In the genomic region with DNA sequence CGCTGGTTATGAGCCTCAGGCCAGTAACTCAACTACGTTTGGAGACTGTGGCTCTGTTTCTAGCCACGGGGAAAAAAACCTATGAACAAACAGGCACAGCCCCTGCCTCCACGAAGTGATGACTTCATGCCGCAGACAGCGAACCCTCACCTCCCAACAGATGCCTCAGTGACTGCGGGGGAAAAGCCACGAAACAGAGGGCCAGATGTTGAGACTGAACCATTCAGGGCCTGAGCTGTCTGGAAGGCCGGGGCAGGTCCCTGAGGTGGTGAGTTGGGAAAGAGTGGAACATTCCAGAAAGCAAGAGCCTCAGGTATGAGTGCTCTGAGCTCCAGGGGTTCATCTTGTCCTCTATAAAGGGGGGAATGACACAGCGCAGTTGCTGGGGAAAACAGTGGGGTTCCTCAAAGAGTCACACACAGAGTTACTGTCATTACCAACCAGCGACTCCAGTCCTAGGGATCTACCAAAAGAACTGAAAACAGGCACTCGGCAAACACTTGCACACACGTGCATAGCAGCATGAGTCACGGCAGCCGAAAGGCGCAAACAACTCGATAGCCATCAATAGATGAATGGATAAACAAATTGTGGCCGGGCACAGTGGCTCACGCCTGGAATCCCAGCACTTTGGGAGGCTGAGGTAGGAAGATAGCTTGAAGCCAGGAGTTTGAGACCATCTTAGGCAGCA, we compare ENCODE assay signal across 20 cellular contexts. TPM values are rescaled to one million over a fixed set of nuclear protein-coding genes. Genes with fewer than 3 reads are reported as not detected.
DNase-seq lines count a peak whose midpoint lies in the region; ATAC-seq and TF ChIP-seq lines count a peak whose summit lies in the region.
"Had no signal": no experiment of that assay in that cellular context is flagged by ENCODE, and none has a peak within 500 bp of the region (broad histone marks: within the 10 kb centered on the region; RNA-seq: fewer than 3 reads in every experiment).

No MANE protein-coding gene starts in this region.

- no peak for ATAC-seq in central memory CD8-positive, alpha-beta T cell (replicated peaks; ENCODE audit: extremely low read depth, poor library complexity, severe bottlenecking)
- no peak for ATAC-seq in psoas muscle
- ATAC-seq in HG03457 (IDR thresholded peaks at IDR 0.05; ENCODE audit: unreplicated experiment): no peak

- 72 to 80% (median 76%) methylated on average over 19 of the region's 19 CpGs for WGBS in psoas muscle, 3 donors

- no peaks in the 10 kb centered on the region for H3K9me3 ChIP-seq in psoas muscle
- H3K9me3 ChIP-seq: stomach had no signal

- no peaks in the 10 kb centered on the region for H3K27me3 ChIP-seq in psoas muscle (ENCODE audit: insufficient read depth in 3 of 3, low read length in 2 of 3)
- H3K27me3 ChIP-seq: stomach had no signal

- H3K27me3 Mint-ChIP-seq in central memory CD8-positive, alpha-beta T cell: no peaks in the 10 kb centered on the region
- H3K27me3 Mint-ChIP-seq: CD4-positive, CD25-positive, alpha-beta regulatory T cell had no signal

- no peaks in the 10 kb centered on the region for H3K9me3 Mint-ChIP-seq in central memory CD8-positive, alpha-beta T cell
- H3K9me3 Mint-ChIP-seq: CD4-positive, CD25-positive, alpha-beta regulatory T cell had no signal

- H3K4me3 ChIP-seq in psoas muscle: no peak overlapping the region
- H3K4me3 ChIP-seq: stomach had no signal

- TF ChIP-seq CTCF in psoas muscle (IDR thresholded peaks at IDR 0.05): no peak

- H3K27ac ChIP-seq in psoas muscle: peak overlapping the region; percentile 91
- H3K27ac ChIP-seq: epithelial cell of prostate, stomach had no signal

- peaks cover 0 to 7% of the 10 kb centered on the region in 2 donors for H3K36me3 ChIP-seq in psoas muscle (ENCODE audit: insufficient read depth in 1 of 2, low read depth in 1 of 2)

- intact Hi-C loops in psoas muscle (cut with DNase I): no loop called here

- DNase-seq in EH (ENCODE audit: low read depth) (peak; percentile 67), HT-29 (ENCODE audit: low spot score) (peak; percentile 26), psoas muscle (no peak), T-helper 1 cell (no peak)
- DNase-seq in central memory CD8-positive, alpha-beta T cell (ENCODE audit: low spot score in 2 of 2): no peak
- no peak for DNase-seq in activated naive CD4-positive, alpha-beta T cell (lab: John Stamatoyannopoulos, UW)
- DNase-seq: activated CD4-positive, alpha-beta T cell treated with anti-CD3 and anti-CD28 coated beads, Interleukin-2, amount 50 U/mL, for 4 hours; amniotic stem cell; CD4-positive, CD25-positive, alpha-beta regulatory T cell; GF-D8; glutamatergic neuron; kidney; midbrain; MV-4-11; NK-92 treated with Interleukin-12 subunit alpha and Interleukin-12 subunit beta, amount 100 ng/mL, for 24 hours; nucleus accumbens; stimulated activated CD4-positive, alpha-beta T cell treated with anti-CD3 and anti-CD28 coated beads, Interleukin-12 subunit alpha, Interleukin-12 subunit beta, amount 100 ng/mL, for 4 hours; stomach had no signal

- no peaks in the 10 kb centered on the region for H3K36me3 Mint-ChIP-seq in central memory CD8-positive, alpha-beta T cell (ENCODE audit: insufficient read depth)
- H3K36me3 Mint-ChIP-seq: CD4-positive, CD25-positive, alpha-beta regulatory T cell had no signal

- H3K4me3 Mint-ChIP-seq in central memory CD8-positive, alpha-beta T cell: no peak overlapping the region
- H3K4me3 Mint-ChIP-seq: CD4-positive, CD25-positive, alpha-beta regulatory T cell had no signal

- H3K4me1 Mint-ChIP-seq in central memory CD8-positive, alpha-beta T cell: no peaks in the 10 kb centered on the region

- peak overlapping the region; percentile 35 for H3K27ac Mint-ChIP-seq in central memory CD8-positive, alpha-beta T cell (ENCODE audit: low read depth)
- H3K27ac Mint-ChIP-seq: CD4-positive, CD25-positive, alpha-beta regulatory T cell had no signal

- peaks cover 35% of the 10 kb centered on the region for H3K4me1 ChIP-seq in psoas muscle
- H3K4me1 ChIP-seq: stomach had no signal

RNA-seq across cellular contexts. Expression of gene PLPP7, which starts 15.3 kb away (rescaled TPM):
- not detected in 2 replicates for total RNA-seq in HT-29 (2014; rRNA removed; shearing (Covaris generic))
- 100 to 1,000 TPM in 2 of 4 donors, 10 to 100 TPM in 2; 31.0 to 131 (median 94.5) TPM for total RNA-seq in psoas muscle
- 100 to 1,000 TPM in 1 of 3 donors, 10 to 100 TPM in 2; 19.4 to 156 (median 90.5) TPM for polyA plus RNA-seq in psoas muscle
- total RNA-seq: CD4-positive, CD25-positive, alpha-beta regulatory T cell had no signal
- polyA plus RNA-seq: CD4-positive, CD25-positive, alpha-beta regulatory T cell had no signal

RNA-seq across cellular contexts. Expression of gene FAM78A, which starts 28.5 kb away (rescaled TPM):
- 0.57 and 1.2 TPM in 2 replicates for total RNA-seq in HT-29 (2014; rRNA removed; shearing (Covaris generic))
- 10 to 100 TPM in 3 of 4 donors, 1 to 10 TPM in 1; 6.1 to 17.6 (median 14.2) TPM for total RNA-seq in psoas muscle
- polyA plus RNA-seq in psoas muscle: 10 to 100 TPM in 1 of 3 donors, 1 to 10 TPM in 2; 4.3 to 11.5 (median 5.3) TPM

Comparison
In these comparisons a context has a peak if more than half of its experiments do, and no peak if none do; other contexts are left out.
1. DNase-seq: peak in EH (single experiment) and HT-29 (single experiment); none in central memory CD8-positive, alpha-beta T cell (0 of 2), psoas muscle (0 of 2), activated naive CD4-positive, alpha-beta T cell (0 of 4) and T-helper 1 cell (0 of 5).
2. RNA of gene PLPP7, which starts 15.3 kb away (total RNA-seq): 31.0 to 131 TPM in psoas muscle; not detected in HT-29; every median in the first group is over 10 times any median in the second.